Comparison of ENCODE assay signal across 8 cellular contexts in genomic region chr5:72320022-72320898, GRCh38. TPM values are rescaled to one million over a fixed set of nuclear protein-coding genes. Genes with fewer than 3 reads are reported as not detected.
DNase-seq lines count a peak whose midpoint lies in the region; TF ChIP-seq lines count a peak whose summit lies in the region.

Gene MRPS27 (minus strand): TSS chr5:72320240. CDS start chr5:72320221, 19 bp downstream.
Gene PTCD2 (plus strand): TSS chr5:72320373. CDS start chr5:72320383, 10 bp downstream.

- no peaks in the 10 kb centered on the region for H3K9me3 ChIP-seq in MM.1S (replicated peaks; ENCODE audit: insufficient read depth, low read length)
- H3K9me3 ChIP-seq in stomach smooth muscle (ENCODE audit: control insufficient read depth in 2 of 2, low read length in 2 of 2), result no peaks in the 10 kb centered on the region

- peak within 1 kb of the TSS; percentile 99 for H3K27ac Mint-ChIP-seq in neural crest cell (ENCODE audit: unreplicated experiment)

- peaks cover 47% of the 10 kb centered on the region for H3K79me2 ChIP-seq in MM.1S (ENCODE audit: low read length)

- no peaks in the 10 kb centered on the region for H3K9me3 Mint-ChIP-seq in neural crest cell

- H3K4me3 Mint-ChIP-seq in neural crest cell, result peak within 1 kb of the TSS; percentile 100

- H3K9ac ChIP-seq in MM.1S (ENCODE audit: low read length) (peak within 1 kb of the TSS; percentile 87), stomach smooth muscle (ENCODE audit: low read length in 2 of 2) (peak within 1 kb of the TSS; percentile 90 to 92)

- H3K27me3 ChIP-seq in MM.1S (replicated peaks; ENCODE audit: insufficient read depth, low read length), result no peaks in the 10 kb centered on the region
- no peaks in the 10 kb centered on the region for H3K27me3 ChIP-seq in stomach smooth muscle (ENCODE audit: control insufficient read depth in 1 of 2, insufficient read depth in 2 of 2, low read length in 2 of 2)

- H3K4me1 ChIP-seq in MM.1S (ENCODE audit: low read length) (peaks cover 6% of the 10 kb centered on the region), stomach smooth muscle (ENCODE audit: control insufficient read depth, insufficient read depth, low read length) (peaks cover 6% of the 10 kb centered on the region)

- peaks cover 4% of the 10 kb centered on the region; the same call in 1 of the 2 replicates for H3F3A ChIP-seq in MM.1S (ENCODE audit: insufficient read depth, low read length)

- peaks cover 9% of the 10 kb centered on the region for H3K36me3 Mint-ChIP-seq in neural crest cell (ENCODE audit: low read depth)

- peak; percentile 27 for TF ChIP-seq CTCF in MM.1S (IDR thresholded peaks at IDR 0.05; ENCODE audit: low read length)
- no peak for TF ChIP-seq CTCF in foreskin fibroblast (IDR thresholded peaks at IDR 0.05; ENCODE audit: low read depth, low read length)
- TF ChIP-seq CTCF in neural crest cell (conservative IDR thresholded peaks at IDR 0.05), result peak; percentile 53

- H3K9me2 ChIP-seq in MM.1S (replicated peaks; ENCODE audit: insufficient read depth, low read length), result no peaks in the 10 kb centered on the region

- H3K27me3 Mint-ChIP-seq in neural crest cell (ENCODE audit: low read depth), result no peaks in the 10 kb centered on the region

- H3K4me2 ChIP-seq in MM.1S (ENCODE audit: low read depth, low read length), result peak within 1 kb of the TSS; percentile 82

- H2AFZ ChIP-seq in MM.1S (ENCODE audit: low read length), result peak within 1 kb of the TSS; percentile 97

- DNase-seq in GF-D8 (lab: John Stamatoyannopoulos, UW), result peak; percentile 89
- peak; percentile 100 for DNase-seq in HCEC 1CT
- DNase-seq in MM.1S, result peak; percentile 99
- DNase-seq in SIG-M5 (lab: John Stamatoyannopoulos, UW), result peak; percentile 94
- peak; percentile 94 for DNase-seq in activated gamma-delta T cell treated with Interleukin-2 at 50 U/mL for 16 hours
- DNase-seq in foreskin fibroblast, result peak; percentile 99
- peak; percentile 90 for DNase-seq in neural crest cell (ENCODE audit: low read depth, low spot score)

- H3K4me1 Mint-ChIP-seq in neural crest cell, result peaks cover 18% of the 10 kb centered on the region

- no peaks in the 10 kb centered on the region for H3K36me3 ChIP-seq in MM.1S (replicated peaks; ENCODE audit: insufficient read depth, low read length)
- H3K36me3 ChIP-seq in stomach smooth muscle (ENCODE audit: control insufficient read depth in 2 of 2, insufficient read depth in 2 of 2, low read length in 2 of 2), result peaks cover 7 to 9% of the 10 kb centered on the region in 2 donors

- no peaks in the 10 kb centered on the region for H4K20me1 ChIP-seq in MM.1S (ENCODE audit: insufficient read depth, low read length)

- H3K4me3 ChIP-seq in MM.1S (ENCODE audit: low read length) (peak within 1 kb of the TSS; percentile 100), foreskin fibroblast (ENCODE audit: low read depth in 1 of 2, low read length in 2 of 2) (peak within 1 kb of the TSS; percentile 78 to 98), stomach smooth muscle (ENCODE audit: low read length in 2 of 2) (peak within 1 kb of the TSS; percentile 99 to 100)

- H3K27ac ChIP-seq in MM.1S (ENCODE audit: low read length) (peak within 1 kb of the TSS; percentile 68), stomach smooth muscle (ENCODE audit: low read length) (peak within 1 kb of the TSS; percentile 75)

RNA-seq across cellular contexts. Expression of gene MRPS27, which starts in this region (rescaled TPM):
- 86.5 and 89.7 TPM in 2 replicates for total RNA-seq in neural crest cell

RNA-seq across cellular contexts. Expression of gene PTCD2, which starts in this region (rescaled TPM):
- total RNA-seq in neural crest cell, result 13.6 and 15.6 TPM in 2 replicates

Comparison
In these comparisons a context has a peak if more than half of its experiments do, and no peak if none do; other contexts are left out.
1. Peak in every context shown above with its lines: DNase-seq, H3K4me3 ChIP-seq and H3K27ac ChIP-seq.